ENCODE assay signal across 26 cellular contexts in genomic region chr7:78444267-78444666, GRCh38.
"Had no signal": no experiment of that assay in that cellular context is flagged by ENCODE, and none has a peak within 500 bp of the region (broad histone marks: within the 10 kb centered on the region; RNA-seq: fewer than 3 reads in every experiment).

No MANE protein-coding gene starts in this region.

- H3K4me3 ChIP-seq: coronary artery, dorsolateral prefrontal cortex had no signal

- H3K27ac ChIP-seq: brain microvascular endothelial cell, coronary artery had no signal

- DNase-seq: activated CD4-positive, alpha-beta memory T cell treated with anti-CD3 and anti-CD28 coated beads for 36 hours; activated CD4-positive, alpha-beta T cell treated with anti-CD3 and anti-CD28 coated beads for 36 hours; activated CD4-positive, alpha-beta T cell treated with anti-CD3 and anti-CD28 coated beads, Interleukin-2, amount 10 ng/mL, durations not matched to agents 24 days and 14 days; activated CD4-positive, CD25-positive, alpha-beta regulatory T cell; activated CD4-positive, CD25-positive, alpha-beta regulatory T cell treated with anti-CD3 and anti-CD28 coated beads, Interleukin-2, amount 50 U/mL, for 72 hours; activated CD8-positive, alpha-beta memory T cell treated with anti-CD3 and anti-CD28 coated beads, Interleukin-2, amount 10 ng/mL, durations not matched to agents 7 days and 5 days; activated CD8-positive, alpha-beta memory T cell treated with anti-CD3 and anti-CD28 coated beads, Interleukin-2, amount 50 U/mL, for 4 hours; activated CD8-positive, alpha-beta T cell treated with anti-CD3 and anti-CD28 coated beads, Interleukin-2, amount 10 ng/mL, durations not matched to agents 7 days and 5 days; activated gamma-delta T cell; activated naive CD4-positive, alpha-beta T cell; activated naive CD4-positive, alpha-beta T cell treated with anti-CD3 and anti-CD28 coated beads, Interleukin-2, amount 10 ng/mL, durations not matched to agents 7 days and 5 days; activated naive CD8-positive, alpha-beta T cell treated with anti-CD3 and anti-CD28 coated beads, Interleukin-2, amount 10 ng/mL, durations not matched to agents 7 days and 5 days; activated T-cell treated with anti-CD3 and anti-CD28 coated beads, Interleukin-2, amount 50 U/mL, for 24 hours; activated T-cell treated with anti-CD3 and anti-CD28 coated beads, Interleukin-2, amount 50 U/mL, for 72 hours; brain microvascular endothelial cell; dorsolateral prefrontal cortex; effector memory CD4-positive, alpha-beta T cell; endodermal cell; foreskin fibroblast; head of caudate nucleus; hippocampal formation had no signal

- FAIRE-seq: astrocyte, bronchial epithelial cell had no signal

- H3K36me3 ChIP-seq: brain microvascular endothelial cell had no signal

- ATAC-seq: activated CD4-positive, alpha-beta T cell treated with anti-CD3 and anti-CD28 coated beads for 36 hours; activated CD8-positive, alpha-beta memory T cell treated with anti-CD3 and anti-CD28 coated beads, Interleukin-2, amount 10 ng/mL, durations not matched to agents 7 days and 5 days; activated CD8-positive, alpha-beta T cell treated with anti-CD3 and anti-CD28 coated beads, Interleukin-2, amount 10 ng/mL, durations not matched to agents 7 days and 5 days; activated naive CD4-positive, alpha-beta T cell treated with anti-CD3 and anti-CD28 coated beads, Interleukin-2, amount 50 U/mL, for 72 hours; activated T-cell treated with anti-CD3 and anti-CD28 coated beads, Interleukin-2, amount 50 U/mL, for 72 hours; esophagus mucosa had no signal

- H3K27me3 ChIP-seq: brain microvascular endothelial cell, dorsolateral prefrontal cortex had no signal
